Comparison of ENCODE assay signal across 16 cellular contexts in the genomic region with DNA sequence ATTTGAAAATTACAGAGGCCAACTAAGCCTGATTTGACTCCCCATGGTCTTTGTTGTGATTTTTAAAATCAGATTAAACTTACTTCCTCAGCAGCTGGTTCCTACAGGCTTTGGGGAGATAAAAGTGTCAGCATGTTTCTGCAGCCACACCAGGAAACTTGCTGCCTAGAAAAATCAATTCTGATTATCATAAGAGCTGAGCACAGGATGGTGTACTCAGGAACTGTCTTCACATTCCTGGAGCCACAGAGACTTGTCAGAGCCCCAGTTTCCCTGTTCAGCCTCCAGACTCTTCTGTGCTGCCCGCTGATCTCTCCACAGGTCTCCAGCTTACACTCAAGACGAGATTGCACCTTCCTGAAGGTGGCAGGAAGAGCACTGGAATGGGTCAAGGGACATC. TPM values are rescaled to one million over a fixed set of nuclear protein-coding genes. Genes with fewer than 3 reads are reported as not detected.
DNase-seq lines count a peak whose midpoint lies in the region; ATAC-seq, FAIRE-seq and TF ChIP-seq lines count a peak whose summit lies in the region.
"Had no signal": no experiment of that assay in that cellular context is flagged by ENCODE, and none has a peak within 500 bp of the region (broad histone marks: within the 10 kb centered on the region; RNA-seq: fewer than 3 reads in every experiment).

No MANE protein-coding gene starts in this region.

- CTCF ChIA-PET in activated CD8-positive, alpha-beta T cell treated with anti-CD3 and anti-CD28 coated beads for 36 hours (lab: Charles Lee), result no interaction called here

- H4K20me1 ChIP-seq in astrocyte (ENCODE audit: insufficient read depth, low read length), result no peaks in the 10 kb centered on the region

- H3K9me3 Mint-ChIP-seq in astrocyte (ENCODE audit: unreplicated experiment), result no peaks in the 10 kb centered on the region
- no peaks in the 10 kb centered on the region for H3K9me3 Mint-ChIP-seq in activated CD8-positive, alpha-beta T cell treated with anti-CD3 and anti-CD28 coated beads for 36 hours
- no peaks in the 10 kb centered on the region for H3K9me3 Mint-ChIP-seq in activated T-helper 17 cell treated with anti-CD3 and anti-CD28 coated beads, Interleukin-2, amount 50 U/mL, for 72 hours
- H3K9me3 Mint-ChIP-seq: CD4-positive, alpha-beta memory T cell had no signal

- H3K4me2 ChIP-seq in astrocyte (ENCODE audit: low read length), result no peak overlapping the region

- H3K27ac ChIP-seq in astrocyte (ENCODE audit: low read depth, low read length), result no peak overlapping the region

- DNase-seq in NCI-H2107 treated with DMSO at 0.1 percent for 48 hours (lab: John Stamatoyannopoulos, UW; ENCODE audit: unreplicated experiment) (peak; percentile 52), NCI-H2107 (lab: John Stamatoyannopoulos, UW) (no peak), NCI-H82 treated with DMSO at 0.1 percent for 48 hours (lab: John Stamatoyannopoulos, UW; ENCODE audit: unreplicated experiment) (peak; percentile 57), astrocyte (ENCODE audit: low read depth) (no peak), kidney glomerular epithelial cell (lab: John Stamatoyannopoulos, UW) (no peak)
- no peak for DNase-seq in activated CD8-positive, alpha-beta T cell treated with anti-CD3 and anti-CD28 coated beads for 36 hours
- DNase-seq: 8988T; Calu3; CD4-positive, alpha-beta memory T cell; H7; MV-4-11; NCI-H146; NCI-H2081; NCI-H69 had no signal

- no peaks in the 10 kb centered on the region for H3K27me3 ChIP-seq in astrocyte (ENCODE audit: insufficient read depth, low read length)

- no peaks in the 10 kb centered on the region for H3K36me3 ChIP-seq in astrocyte (ENCODE audit: insufficient read depth, low read length)

- H3K36me3 Mint-ChIP-seq in astrocyte (ENCODE audit: low read depth, unreplicated experiment), result peaks cover 4% of the 10 kb centered on the region
- H3K36me3 Mint-ChIP-seq in activated CD8-positive, alpha-beta T cell treated with anti-CD3 and anti-CD28 coated beads for 36 hours (ENCODE audit: low read depth), result no peaks in the 10 kb centered on the region
- H3K36me3 Mint-ChIP-seq in activated T-helper 17 cell treated with anti-CD3 and anti-CD28 coated beads, Interleukin-2, amount 50 U/mL, for 72 hours (ENCODE audit: low read depth), result no peaks in the 10 kb centered on the region
- H3K36me3 Mint-ChIP-seq: CD4-positive, alpha-beta memory T cell had no signal

- no peaks in the 10 kb centered on the region for H3K79me2 ChIP-seq in astrocyte (ENCODE audit: insufficient read depth, low read length)

- intact Hi-C loops in activated CD8-positive, alpha-beta T cell treated with anti-CD3 and anti-CD28 coated beads for 36 hours (cut with micrococcal nuclease), result no loop called here

- TF ChIP-seq CTCF in astrocyte (IDR thresholded peaks at IDR 0.05; ENCODE audit: insufficient read depth, low read depth, low read length), result no peak
- no peak for TF ChIP-seq CTCF in activated CD8-positive, alpha-beta T cell treated with anti-CD3 and anti-CD28 coated beads for 36 hours (IDR thresholded peaks at IDR 0.05)

- H3K27ac Mint-ChIP-seq in astrocyte (ENCODE audit: unreplicated experiment), result peak overlapping the region; percentile 68
- no peak overlapping the region for H3K27ac Mint-ChIP-seq in activated CD8-positive, alpha-beta T cell treated with anti-CD3 and anti-CD28 coated beads for 36 hours
- H3K27ac Mint-ChIP-seq in activated T-helper 17 cell treated with anti-CD3 and anti-CD28 coated beads, Interleukin-2, amount 50 U/mL, for 72 hours, result no peak overlapping the region
- H3K27ac Mint-ChIP-seq: CD4-positive, alpha-beta memory T cell had no signal

- H3K4me1 ChIP-seq in astrocyte (ENCODE audit: insufficient read depth, low read length), result peaks cover 23% of the 10 kb centered on the region

- H3K9ac ChIP-seq in astrocyte (ENCODE audit: low read length), result no peak overlapping the region

- POLR2A ChIA-PET in activated CD8-positive, alpha-beta T cell treated with anti-CD3 and anti-CD28 coated beads for 36 hours (lab: Charles Lee), result interaction anchor here (0.6 kb wide), 1 partner anchor 62 kb away, joined by 3 read pairs; no protein-coding TSS in a partner anchor

- no peak overlapping the region for H2AFZ ChIP-seq in astrocyte (ENCODE audit: low read depth, low read length)

- peaks cover 27% of the 10 kb centered on the region for H3K4me1 Mint-ChIP-seq in astrocyte (ENCODE audit: low read depth, unreplicated experiment)
- no peaks in the 10 kb centered on the region for H3K4me1 Mint-ChIP-seq in activated CD8-positive, alpha-beta T cell treated with anti-CD3 and anti-CD28 coated beads for 36 hours (ENCODE audit: low read depth)
- H3K4me1 Mint-ChIP-seq in activated T-helper 17 cell treated with anti-CD3 and anti-CD28 coated beads, Interleukin-2, amount 50 U/mL, for 72 hours, result no peaks in the 10 kb centered on the region
- H3K4me1 Mint-ChIP-seq: CD4-positive, alpha-beta memory T cell had no signal

- ATAC-seq in HG03159 (IDR thresholded peaks at IDR 0.05; ENCODE audit: unreplicated experiment), result no peak
- no peak for ATAC-seq in activated CD8-positive, alpha-beta T cell treated with anti-CD3 and anti-CD28 coated beads for 36 hours
- no peak for ATAC-seq in activated T-helper 17 cell treated with anti-CD3 and anti-CD28 coated beads, Interleukin-2, amount 50 U/mL, for 72 hours (replicated peaks)

- no peak for FAIRE-seq in astrocyte (lab: Jason Lieb, UNC)

- H3K9me3 ChIP-seq in astrocyte (ENCODE audit: insufficient read depth, low read depth, low read length), result no peaks in the 10 kb centered on the region

- H3K27me3 Mint-ChIP-seq in astrocyte (ENCODE audit: low read depth, unreplicated experiment), result no peaks in the 10 kb centered on the region
- no peaks in the 10 kb centered on the region for H3K27me3 Mint-ChIP-seq in activated CD8-positive, alpha-beta T cell treated with anti-CD3 and anti-CD28 coated beads for 36 hours
- peaks cover 8% of the 10 kb centered on the region for H3K27me3 Mint-ChIP-seq in activated T-helper 17 cell treated with anti-CD3 and anti-CD28 coated beads, Interleukin-2, amount 50 U/mL, for 72 hours
- H3K27me3 Mint-ChIP-seq: CD4-positive, alpha-beta memory T cell had no signal

- no peak overlapping the region for H3K4me3 Mint-ChIP-seq in astrocyte (ENCODE audit: unreplicated experiment)
- no peak overlapping the region for H3K4me3 Mint-ChIP-seq in activated CD8-positive, alpha-beta T cell treated with anti-CD3 and anti-CD28 coated beads for 36 hours
- H3K4me3 Mint-ChIP-seq in activated T-helper 17 cell treated with anti-CD3 and anti-CD28 coated beads, Interleukin-2, amount 50 U/mL, for 72 hours, result no peak overlapping the region
- H3K4me3 Mint-ChIP-seq: CD4-positive, alpha-beta memory T cell had no signal

- H3K4me3 ChIP-seq in astrocyte (ENCODE audit: insufficient read depth, low read depth, low read length), result no peak overlapping the region

RNA-seq across cellular contexts. Expression of gene RAB3B, which starts 23.9 kb away (rescaled TPM):
- 40.0 and 49.2 TPM in 2 replicates for total RNA-seq in astrocyte
- total RNA-seq in activated CD8-positive, alpha-beta T cell treated with anti-CD3 and anti-CD28 coated beads for 36 hours, result under 1 TPM; 0.11 to 0.13 TPM
- total RNA-seq in activated T-helper 17 cell treated with anti-CD3 and anti-CD28 coated beads, Interleukin-2, amount 50 U/mL, for 72 hours, result under 1 TPM; 0.26 TPM

Comparison
In these comparisons a context has a peak if more than half of its experiments do, and no peak if none do; other contexts are left out.
1. DNase-seq: peak in NCI-H2107 treated with DMSO at 0.1 percent for 48 hours (single experiment) and NCI-H82 treated with DMSO at 0.1 percent for 48 hours (single experiment); none in NCI-H2107 (single experiment), astrocyte (single experiment), kidney glomerular epithelial cell (single experiment) and activated CD8-positive, alpha-beta T cell treated with anti-CD3 and anti-CD28 coated beads for 36 hours (single experiment).
2. RNA of gene RAB3B, which starts 23.9 kb away (total RNA-seq): 40.0 to 49.2 TPM in astrocyte; 0.26 TPM in activated T-helper 17 cell treated with anti-CD3 and anti-CD28 coated beads, Interleukin-2, amount 50 U/mL, for 72 hours and 0.11 to 0.13 TPM in activated CD8-positive, alpha-beta T cell treated with anti-CD3 and anti-CD28 coated beads for 36 hours; every median in the first group is over 10 times any median in the second.